ENCODE assay signal across 9 cellular contexts in genomic region chr9:127780126-127780885, GRCh38. TPM values are rescaled to one million over a fixed set of nuclear protein-coding genes. Genes with fewer than 3 reads are reported as not detected.
DNase-seq lines count a peak whose midpoint lies in the region; ATAC-seq and TF ChIP-seq lines count a peak whose summit lies in the region.
"Had no signal": no experiment of that assay in that cellular context is flagged by ENCODE, and none has a peak within 500 bp of the region (broad histone marks: within the 10 kb centered on the region; RNA-seq: fewer than 3 reads in every experiment).

No MANE protein-coding gene starts in this region.

- DNase-seq in CD1c-positive myeloid dendritic cell (ENCODE audit: extremely low spot score) (peak; percentile 21), naive B cell (no peak), glutamatergic neuron (no peak), GM20000 (ENCODE audit: low spot score) (no peak)
- no peak for DNase-seq in activated naive CD8-positive, alpha-beta T cell treated with anti-CD3 and anti-CD28 coated beads for 36 hours
- DNase-seq: foreskin melanocyte had no signal

- H3K36me3 ChIP-seq in HUES64 (ENCODE audit: insufficient read depth, low read length) = no peaks in the 10 kb centered on the region

- H3K9ac ChIP-seq in HUES64 (ENCODE audit: low read depth, low read length) = peak overlapping the region; percentile 22; the same call in 1 of the 2 replicates

- 78% methylated on average over 20 of the region's 20 CpGs for WGBS in HUES64

- no peaks in the 10 kb centered on the region for H3K27me3 ChIP-seq in HUES64 (ENCODE audit: insufficient read depth, low read length)

- peaks cover 55% of the 10 kb centered on the region for H3K4me1 Mint-ChIP-seq in activated naive CD8-positive, alpha-beta T cell treated with anti-CD3 and anti-CD28 coated beads for 36 hours
- H3K4me1 Mint-ChIP-seq in naive B cell (peaks cover 48 to 73% (median 71%) of the 10 kb centered on the region in 3 donors), glutamatergic neuron (ENCODE audit: low read depth, unreplicated experiment) (peaks cover 12% of the 10 kb centered on the region)

- H3K4me3 ChIP-seq in HUES64 (ENCODE audit: low read length) = no peak overlapping the region

- TF ChIP-seq CTCF in glutamatergic neuron (IDR thresholded peaks at IDR 0.05; ENCODE audit: partially characterized antibody, unreplicated experiment) (no peak), GM20000 (IDR thresholded peaks at IDR 0.05; ENCODE audit: extremely low read depth, missing control alignments) (no peak)

- H3K27me3 Mint-ChIP-seq in activated naive CD8-positive, alpha-beta T cell treated with anti-CD3 and anti-CD28 coated beads for 36 hours = no peaks in the 10 kb centered on the region
- H3K27me3 Mint-ChIP-seq in naive B cell (no peaks in the 10 kb centered on the region), glutamatergic neuron (ENCODE audit: unreplicated experiment) (no peaks in the 10 kb centered on the region)

- H3K4me3 Mint-ChIP-seq in activated naive CD8-positive, alpha-beta T cell treated with anti-CD3 and anti-CD28 coated beads for 36 hours = no peak overlapping the region
- peak overlapping the region in 5 of 8 donors; percentile 36 to 100 (median 99) for H3K4me3 Mint-ChIP-seq in naive B cell
- no peak overlapping the region for H3K4me3 Mint-ChIP-seq in glutamatergic neuron (ENCODE audit: unreplicated experiment)

- peaks cover 12% of the 10 kb centered on the region for H3K36me3 Mint-ChIP-seq in activated naive CD8-positive, alpha-beta T cell treated with anti-CD3 and anti-CD28 coated beads for 36 hours
- H3K36me3 Mint-ChIP-seq in naive B cell (peaks cover 0 to 7% of the 10 kb centered on the region in 2 donors), glutamatergic neuron (ENCODE audit: unreplicated experiment) (no peaks in the 10 kb centered on the region)

- no peak for ATAC-seq in naive B cell (ENCODE audit: low read depth in 2 of 2)
- ATAC-seq in GM18511 (IDR thresholded peaks at IDR 0.05; ENCODE audit: unreplicated experiment) = no peak
- ATAC-seq in HG03520 (IDR thresholded peaks at IDR 0.05; ENCODE audit: unreplicated experiment) = no peak

- no peaks in the 10 kb centered on the region for H3K9me3 ChIP-seq in HUES64 (ENCODE audit: insufficient read depth, low read depth, low read length)

- peaks cover 8% of the 10 kb centered on the region; the same call in 1 of the 2 replicates for H3K4me1 ChIP-seq in HUES64 (ENCODE audit: insufficient read depth, low read length)

- peak overlapping the region; percentile 97 for H3K27ac Mint-ChIP-seq in activated naive CD8-positive, alpha-beta T cell treated with anti-CD3 and anti-CD28 coated beads for 36 hours
- H3K27ac Mint-ChIP-seq in naive B cell (peak overlapping the region in 5 of 6 donors; percentile 86 to 98 (median 97)), glutamatergic neuron (ENCODE audit: unreplicated experiment) (no peak overlapping the region)

- no peak overlapping the region for H3K27ac ChIP-seq in HUES64 (ENCODE audit: low read depth, low read length)

- no peaks in the 10 kb centered on the region for H3K9me3 Mint-ChIP-seq in activated naive CD8-positive, alpha-beta T cell treated with anti-CD3 and anti-CD28 coated beads for 36 hours
- H3K9me3 Mint-ChIP-seq in naive B cell (peaks cover 0 to 3% (median 0%) of the 10 kb centered on the region in 7 donors), glutamatergic neuron (ENCODE audit: unreplicated experiment) (peaks cover 11% of the 10 kb centered on the region)

RNA-seq across cellular contexts. Expression of gene SH2D3C, which starts 1.8 kb away (rescaled TPM):
- polyA plus RNA-seq in HUES64 (2013, experiment 1 of 2) = 1.6 TPM
- 3.1 TPM for polyA plus RNA-seq in HUES64 (2013, experiment 2 of 2)
- total RNA-seq in activated naive CD8-positive, alpha-beta T cell treated with anti-CD3 and anti-CD28 coated beads for 36 hours = 10 to 100 TPM; 20.4 to 21.5 TPM
- polyA plus RNA-seq in naive B cell (ENCODE audit: low read depth in 6 of 6) = 10 to 100 TPM; 29.8 to 87.0 (median 34.7) TPM
- 71.7 TPM for total RNA-seq in glutamatergic neuron (ENCODE audit: unreplicated experiment)

RNA-seq across cellular contexts. Expression of gene CDK9, which starts 5.5 kb away (rescaled TPM):
- 61.8 TPM for polyA plus RNA-seq in HUES64 (2013, experiment 1 of 2)
- polyA plus RNA-seq in HUES64 (2013, experiment 2 of 2) = 57.8 TPM
- 10 to 100 TPM; 85.2 to 94.2 TPM for total RNA-seq in activated naive CD8-positive, alpha-beta T cell treated with anti-CD3 and anti-CD28 coated beads for 36 hours
- 10 to 100 TPM; 37.3 to 88.8 (median 43.2) TPM for polyA plus RNA-seq in naive B cell (ENCODE audit: low read depth in 6 of 6)
- total RNA-seq in glutamatergic neuron (ENCODE audit: unreplicated experiment) = 83.9 TPM

RNA-seq across cellular contexts. Expression of gene FPGS, which starts 22.4 kb away (rescaled TPM):
- 46.8 TPM for polyA plus RNA-seq in HUES64 (2013, experiment 1 of 2)
- polyA plus RNA-seq in HUES64 (2013, experiment 2 of 2) = 59.5 TPM
- 10 to 100 TPM; 86.3 to 88.0 TPM for total RNA-seq in activated naive CD8-positive, alpha-beta T cell treated with anti-CD3 and anti-CD28 coated beads for 36 hours
- 10 to 100 TPM; 52.2 to 78.0 (median 59.1) TPM for polyA plus RNA-seq in naive B cell (ENCODE audit: low read depth in 6 of 6)
- 44.2 TPM for total RNA-seq in glutamatergic neuron (ENCODE audit: unreplicated experiment)

RNA-seq across cellular contexts. Expression of gene TOR2A, which starts 45.2 kb away (rescaled TPM):
- polyA plus RNA-seq in HUES64 (2013, experiment 1 of 2) = 9.2 TPM
- polyA plus RNA-seq in HUES64 (2013, experiment 2 of 2) = 13.4 TPM
- total RNA-seq in activated naive CD8-positive, alpha-beta T cell treated with anti-CD3 and anti-CD28 coated beads for 36 hours = 10 to 100 TPM; 17.7 to 18.1 TPM
- 10 to 100 TPM; 24.9 to 40.0 (median 27.3) TPM for polyA plus RNA-seq in naive B cell (ENCODE audit: low read depth in 6 of 6)
- total RNA-seq in glutamatergic neuron (ENCODE audit: unreplicated experiment) = 27.5 TPM

Comparison
In these comparisons a context has a peak if more than half of its experiments do, and no peak if none do; other contexts are left out.
1. H3K4me3 Mint-ChIP-seq: peak in naive B cell (5 of 8); none in activated naive CD8-positive, alpha-beta T cell treated with anti-CD3 and anti-CD28 coated beads for 36 hours (single experiment) and glutamatergic neuron (single experiment).